ENCODE assay signal across 9 cellular contexts in genomic region chr4:124710911-124711310, GRCh38. TPM values are rescaled to one million over a fixed set of nuclear protein-coding genes. Genes with fewer than 3 reads are reported as not detected.
DNase-seq lines count a peak whose midpoint lies in the region; TF ChIP-seq lines count a peak whose summit lies in the region.
"Had no signal": no experiment of that assay in that cellular context is flagged by ENCODE, and none has a peak within 500 bp of the region (broad histone marks: within the 10 kb centered on the region; RNA-seq: fewer than 3 reads in every experiment).

No MANE protein-coding gene starts in this region.

- H3K27me3 ChIP-seq in hepatocyte = no peaks in the 10 kb centered on the region
- H3K27me3 ChIP-seq in subcutaneous abdominal adipose tissue (ENCODE audit: control insufficient read depth in 5 of 5, insufficient read depth in 4 of 5, low read length in 5 of 5) = no peaks in the 10 kb centered on the region
- H3K27me3 ChIP-seq in CD4-positive, alpha-beta memory T cell (ENCODE audit: insufficient read depth, low read length) = peaks cover 4% of the 10 kb centered on the region

- peak overlapping the region; percentile 78 for H3K4me3 ChIP-seq in HFF-Myc (replicated peaks; ENCODE audit: low read depth, low read length)
- peak overlapping the region; percentile 83 for H3K4me3 ChIP-seq in hepatocyte
- peak overlapping the region; percentile 86 to 92 (median 88) for H3K4me3 ChIP-seq in subcutaneous abdominal adipose tissue (ENCODE audit: low read depth in 1 of 5, low read length in 5 of 5)
- no peak overlapping the region for H3K4me3 ChIP-seq in CD4-positive, alpha-beta memory T cell (ENCODE audit: low read length in 2 of 2)

- 38% methylated on average over 5 of the region's 5 CpGs for WGBS in hepatocyte (ENCODE audit: low lambda C conversion rate, missing lambda C conversion rate)

- peak overlapping the region; percentile 100 for H3K27ac ChIP-seq in hepatocyte
- H3K27ac ChIP-seq in subcutaneous abdominal adipose tissue (ENCODE audit: low read depth, low read length) = no peak overlapping the region
- no peak overlapping the region for H3K27ac ChIP-seq in CD4-positive, alpha-beta memory T cell (ENCODE audit: low read depth, low read length)

- intact Hi-C loops in CD4-positive, alpha-beta memory T cell (cut with micrococcal nuclease) = no loop called here

- peak overlapping the region; percentile 84 for H3K4me2 ChIP-seq in hepatocyte

- peak overlapping the region in 3 of 5 donors; percentile 16 to 83 (median 24) for H3K9ac ChIP-seq in subcutaneous abdominal adipose tissue (ENCODE audit: low read length in 5 of 5)

- H3K9me3 ChIP-seq in hepatocyte (ENCODE audit: low read depth) (no peaks in the 10 kb centered on the region), subcutaneous abdominal adipose tissue (ENCODE audit: control insufficient read depth in 5 of 5, low read length in 5 of 5) (no peaks in the 10 kb centered on the region)
- no peaks in the 10 kb centered on the region for H3K9me3 ChIP-seq in CD4-positive, alpha-beta memory T cell (ENCODE audit: control insufficient read depth in 1 of 2, low read length in 2 of 2)

- peaks cover 4 to 7% (median 4%) of the 10 kb centered on the region in 4 donors for H3K4me1 Mint-ChIP-seq in CD4-positive, alpha-beta memory T cell

- no peaks in the 10 kb centered on the region for H3K9me2 ChIP-seq in hepatocyte (replicated peaks; ENCODE audit: insufficient read depth)

- TF ChIP-seq CTCF in HFF-Myc (IDR thresholded peaks at IDR 0.05; ENCODE audit: low read depth, low read length, missing control alignments) (no peak), hepatocyte (IDR thresholded peaks at IDR 0.05; ENCODE audit: poor library complexity) (no peak)

- CTCF ChIA-PET in CD4-positive, alpha-beta memory T cell (lab: Charles Lee; ENCODE audit: partially characterized antibody) = no interaction called here

- H4K20me1 ChIP-seq in hepatocyte (ENCODE audit: insufficient read depth, poor library complexity, severe bottlenecking) = peaks cover 46% of the 10 kb centered on the region

- no peaks in the 10 kb centered on the region for H3K36me3 Mint-ChIP-seq in CD4-positive, alpha-beta memory T cell
- H3K36me3 Mint-ChIP-seq: activated naive CD4-positive, alpha-beta T cell treated with anti-CD3 and anti-CD28 coated beads, Interleukin-2, amount 50 U/mL, for 24 hours had no signal

- no peak for DNase-seq in HFF-Myc (ENCODE audit: extremely low read depth, low read depth)
- DNase-seq in SK-N-DZ (ENCODE audit: low spot score) = peak; percentile 1
- DNase-seq in hepatocyte (ENCODE audit: low spot score) = peak; percentile 11
- DNase-seq in activated naive CD4-positive, alpha-beta T cell (lab: John Stamatoyannopoulos, UW) = no peak
- DNase-seq in CD4-positive, alpha-beta memory T cell = no peak
- no peak for DNase-seq in ecto neural progenitor cell (ENCODE audit: low spot score)
- DNase-seq in NOMO-1 treated with dmso at 0.1 percent for 144 hours (lab: John Stamatoyannopoulos, UW; ENCODE audit: unreplicated experiment) = no peak

- H3K27ac Mint-ChIP-seq in CD4-positive, alpha-beta memory T cell = no peak overlapping the region
- H3K27ac Mint-ChIP-seq: activated naive CD4-positive, alpha-beta T cell treated with anti-CD3 and anti-CD28 coated beads, Interleukin-2, amount 50 U/mL, for 24 hours had no signal

- H2AFZ ChIP-seq in hepatocyte = peak overlapping the region; percentile 86

- peaks cover 2 to 10% of the 10 kb centered on the region in 2 donors for H3K27me3 Mint-ChIP-seq in CD4-positive, alpha-beta memory T cell

- POLR2A ChIA-PET in CD4-positive, alpha-beta memory T cell (lab: Charles Lee; ENCODE audit: partially characterized antibody) = no interaction called here

- H3K36me3 ChIP-seq in hepatocyte (replicated peaks; ENCODE audit: insufficient read depth, low read depth) (no peaks in the 10 kb centered on the region), subcutaneous abdominal adipose tissue (ENCODE audit: control insufficient read depth in 5 of 5, insufficient read depth in 5 of 5, low read length in 5 of 5) (peaks cover 0 to 4% (median 0%) of the 10 kb centered on the region in 5 donors)
- H3K36me3 ChIP-seq in CD4-positive, alpha-beta memory T cell (ENCODE audit: insufficient read depth, low read length) = no peaks in the 10 kb centered on the region

- peaks cover 58% of the 10 kb centered on the region for H3K79me2 ChIP-seq in hepatocyte

- no peak overlapping the region for H3K4me3 Mint-ChIP-seq in CD4-positive, alpha-beta memory T cell
- H3K4me3 Mint-ChIP-seq: activated naive CD4-positive, alpha-beta T cell treated with anti-CD3 and anti-CD28 coated beads, Interleukin-2, amount 50 U/mL, for 24 hours had no signal

- no peaks in the 10 kb centered on the region for H3K9me3 Mint-ChIP-seq in CD4-positive, alpha-beta memory T cell
- H3K9me3 Mint-ChIP-seq: activated naive CD4-positive, alpha-beta T cell treated with anti-CD3 and anti-CD28 coated beads, Interleukin-2, amount 50 U/mL, for 24 hours had no signal

- H3K4me1 ChIP-seq in hepatocyte (ENCODE audit: insufficient read depth) (peaks cover 14% of the 10 kb centered on the region), subcutaneous abdominal adipose tissue (ENCODE audit: control insufficient read depth in 5 of 5, insufficient read depth in 5 of 5, low read length in 5 of 5) (peaks cover 5 to 36% (median 31%) of the 10 kb centered on the region in 5 donors)
- peaks cover 14% of the 10 kb centered on the region for H3K4me1 ChIP-seq in CD4-positive, alpha-beta memory T cell (ENCODE audit: insufficient read depth, low read length)

RNA-seq across cellular contexts. Expression of gene ANKRD50, which starts 1.6 kb away (rescaled TPM):
- polyA plus RNA-seq in SK-N-DZ (2014; cell fraction: cytosol; rRNA removed) = 5.4 and 5.8 TPM in 2 replicates
- 3.9 and 4.1 TPM in 2 replicates for polyA plus RNA-seq in SK-N-DZ (2014; cell fraction: nucleus; rRNA removed)
- total RNA-seq in hepatocyte = 33.7 and 37.4 TPM in 2 replicates
- 6.7 and 7.3 TPM in 2 replicates for polyA plus RNA-seq in hepatocyte
- total RNA-seq in CD4-positive, alpha-beta memory T cell = under 1 TPM; 0.12 to 0.19 TPM
- polyA plus RNA-seq in CD4-positive, alpha-beta memory T cell = under 1 TPM in 1 of 2 donors, not detected in 1; 0.11 TPM

Comparison
In these comparisons a context has a peak if more than half of its experiments do, and no peak if none do; other contexts are left out.
1. DNase-seq: peak in SK-N-DZ (single experiment) and hepatocyte (single experiment); none in HFF-Myc (single experiment), activated naive CD4-positive, alpha-beta T cell (0 of 4), CD4-positive, alpha-beta memory T cell (0 of 5), ecto neural progenitor cell (single experiment) and NOMO-1 treated with dmso at 0.1 percent for 144 hours (single experiment).
2. H3K4me3 ChIP-seq: peak in HFF-Myc (single experiment), hepatocyte (single experiment) and subcutaneous abdominal adipose tissue (5 of 5); none in CD4-positive, alpha-beta memory T cell (0 of 2).
3. RNA of gene ANKRD50, which starts 1.6 kb away (total RNA-seq): 33.7 to 37.4 TPM in hepatocyte; 0.12 to 0.19 TPM in CD4-positive, alpha-beta memory T cell; every median in the first group is over 10 times any median in the second.